Comparison of ENCODE assay signal across 25 cellular contexts in genomic region chr4:116217781-116218180, GRCh38.
"Had no signal": no experiment of that assay in that cellular context is flagged by ENCODE, and none has a peak within 500 bp of the region (broad histone marks: within the 10 kb centered on the region; RNA-seq: fewer than 3 reads in every experiment).

No MANE protein-coding gene starts in this region.

- H3K27me3 Mint-ChIP-seq: activated CD4-positive, alpha-beta T cell treated with anti-CD3 and anti-CD28 coated beads, Interleukin-2, amount 10 ng/mL, durations not matched to agents 7 days and 5 days; activated CD8-positive, alpha-beta memory T cell treated with anti-CD3 and anti-CD28 coated beads, Interleukin-2, amount 10 ng/mL, durations not matched to agents 7 days and 5 days; activated CD8-positive, alpha-beta T cell treated with anti-CD3 and anti-CD28 coated beads for 36 hours; activated naive CD4-positive, alpha-beta T cell treated with anti-CD3 and anti-CD28 coated beads, Interleukin-2, amount 50 U/mL, for 24 hours; naive thymus-derived CD4-positive, alpha-beta T cell; progenitor cell of endocrine pancreas had no signal

- H3K36me3 ChIP-seq: colonic mucosa, left lung, uterus, WERI-Rb-1 had no signal

- H3K27ac ChIP-seq: colonic mucosa, left lung, testis, uterus, WERI-Rb-1 had no signal

- H3K4me1 ChIP-seq: colonic mucosa, left lung, testis, uterus had no signal

- ATAC-seq: activated CD8-positive, alpha-beta memory T cell treated with anti-CD3 and anti-CD28 coated beads, Interleukin-2, amount 10 ng/mL, durations not matched to agents 7 days and 5 days; activated CD8-positive, alpha-beta T cell treated with anti-CD3 and anti-CD28 coated beads for 36 hours; left lung; naive thymus-derived CD4-positive, alpha-beta T cell had no signal

- H3K9me3 ChIP-seq: colonic mucosa, left lung, testis, uterus had no signal

- H3K9me3 Mint-ChIP-seq: activated CD4-positive, alpha-beta T cell treated with anti-CD3 and anti-CD28 coated beads, Interleukin-2, amount 10 ng/mL, durations not matched to agents 7 days and 5 days; activated naive CD4-positive, alpha-beta T cell treated with anti-CD3 and anti-CD28 coated beads, Interleukin-2, amount 50 U/mL, for 24 hours; T-helper 2 cell treated with Interferon-gamma antibody and Interleukin-4, amounts not matched to agents 5 μg/mL and 100 μg/mL, for 36 hours had no signal

- H3K4me3 ChIP-seq: colonic mucosa, left lung, lung, testis, uterus had no signal

- H3K27ac Mint-ChIP-seq: activated CD4-positive, alpha-beta T cell treated with anti-CD3 and anti-CD28 coated beads, Interleukin-2, amount 10 ng/mL, durations not matched to agents 7 days and 5 days; activated CD8-positive, alpha-beta memory T cell treated with anti-CD3 and anti-CD28 coated beads, Interleukin-2, amount 10 ng/mL, durations not matched to agents 7 days and 5 days; activated CD8-positive, alpha-beta T cell treated with anti-CD3 and anti-CD28 coated beads for 36 hours; activated naive CD4-positive, alpha-beta T cell treated with anti-CD3 and anti-CD28 coated beads, Interleukin-2, amount 50 U/mL, for 24 hours; naive thymus-derived CD4-positive, alpha-beta T cell; progenitor cell of endocrine pancreas; T-helper 2 cell treated with Interferon-gamma antibody and Interleukin-4, amounts not matched to agents 5 μg/mL and 100 μg/mL, for 36 hours had no signal

- H3K36me3 Mint-ChIP-seq: activated CD8-positive, alpha-beta memory T cell treated with anti-CD3 and anti-CD28 coated beads, Interleukin-2, amount 10 ng/mL, durations not matched to agents 7 days and 5 days; activated naive CD4-positive, alpha-beta T cell treated with anti-CD3 and anti-CD28 coated beads, Interleukin-2, amount 50 U/mL, for 24 hours; naive thymus-derived CD4-positive, alpha-beta T cell had no signal

- H3K27me3 ChIP-seq: colonic mucosa, left lung, testis, uterus had no signal

- DNase-seq: activated CD4-positive, alpha-beta T cell treated with anti-CD3 and anti-CD28 coated beads, Interleukin-2, amount 10 ng/mL, durations not matched to agents 7 days and 5 days; activated CD4-positive, CD25-positive, alpha-beta regulatory T cell treated with anti-CD3 and anti-CD28 coated beads, Interleukin-2, amount 50 U/mL, for 72 hours; activated CD8-positive, alpha-beta memory T cell treated with anti-CD3 and anti-CD28 coated beads, Interleukin-2, amount 10 ng/mL, durations not matched to agents 7 days and 5 days; activated CD8-positive, alpha-beta T cell treated with anti-CD3 and anti-CD28 coated beads for 36 hours; activated gamma-delta T cell treated with Interleukin-2 at 50 U/mL for 16 hours; activated T-cell treated with anti-CD3 and anti-CD28 coated beads for 4 hours; anterior cingulate cortex; colonic mucosa; erythroblast; foreskin fibroblast; kidney glomerular epithelial cell; left lung; naive thymus-derived CD4-positive, alpha-beta T cell; retina; stimulated activated CD4-positive, alpha-beta T cell treated with anti-CD3 and anti-CD28 coated beads, Interleukin-2, amount 100 ng/mL, for 48 hours; stimulated activated CD8-positive, alpha-beta memory T cell treated with anti-CD3 and anti-CD28 coated beads, Interleukin-4, amount 100 ng/mL, for 48 hours; stimulated activated naive CD4-positive, alpha-beta T cell; testis; trophoblast cell; uterus; WERI-Rb-1 had no signal

- H3K4me3 Mint-ChIP-seq: activated CD4-positive, alpha-beta T cell treated with anti-CD3 and anti-CD28 coated beads, Interleukin-2, amount 10 ng/mL, durations not matched to agents 7 days and 5 days; activated CD8-positive, alpha-beta memory T cell treated with anti-CD3 and anti-CD28 coated beads, Interleukin-2, amount 10 ng/mL, durations not matched to agents 7 days and 5 days; activated CD8-positive, alpha-beta T cell treated with anti-CD3 and anti-CD28 coated beads for 36 hours; activated naive CD4-positive, alpha-beta T cell treated with anti-CD3 and anti-CD28 coated beads, Interleukin-2, amount 50 U/mL, for 24 hours; naive thymus-derived CD4-positive, alpha-beta T cell; T-helper 2 cell treated with Interferon-gamma antibody and Interleukin-4, amounts not matched to agents 5 μg/mL and 100 μg/mL, for 36 hours had no signal

- H3K4me1 Mint-ChIP-seq: activated CD4-positive, alpha-beta T cell treated with anti-CD3 and anti-CD28 coated beads, Interleukin-2, amount 10 ng/mL, durations not matched to agents 7 days and 5 days; activated CD8-positive, alpha-beta memory T cell treated with anti-CD3 and anti-CD28 coated beads, Interleukin-2, amount 10 ng/mL, durations not matched to agents 7 days and 5 days; activated naive CD4-positive, alpha-beta T cell treated with anti-CD3 and anti-CD28 coated beads, Interleukin-2, amount 50 U/mL, for 24 hours; naive thymus-derived CD4-positive, alpha-beta T cell had no signal
